Comparison of ENCODE assay signal across 1 cellular context in the genomic region with DNA sequence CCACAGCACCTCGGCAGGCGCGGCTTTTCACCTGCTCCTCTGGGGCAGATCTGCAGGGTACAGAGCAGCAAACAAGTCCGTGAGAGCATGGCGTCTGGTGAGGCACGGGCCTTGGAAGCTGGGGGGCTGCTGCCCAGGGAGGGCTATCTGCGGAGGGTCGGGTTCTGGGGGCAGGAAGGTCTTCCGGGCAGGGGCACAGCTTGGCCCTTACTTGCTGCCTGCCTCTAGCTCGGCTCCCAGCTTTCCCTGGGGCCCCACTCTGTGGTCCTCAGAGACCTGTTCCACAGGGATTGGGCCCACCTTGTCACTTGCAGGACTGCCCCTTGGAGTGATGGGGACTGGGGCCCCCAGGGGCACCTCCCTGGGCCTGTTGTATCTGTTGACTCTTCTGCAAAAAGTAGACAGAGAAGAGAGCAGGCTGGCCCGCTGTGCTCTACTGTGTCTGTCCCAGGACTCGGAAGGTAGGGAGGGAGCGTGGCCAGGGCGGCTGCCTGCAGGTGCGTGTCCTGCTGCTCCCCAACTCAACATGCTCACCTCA.
TF ChIP-seq lines count a peak whose summit lies in the region.

No MANE protein-coding gene starts in this region.

TF ChIP-seq in HepG2, 621 proteins besides CTCF, POLR2A, EP300 and RAD21 (continued from another document):
- TF ChIP-seq TOE1 (CRISPR knock-in tag; IDR thresholded peaks at IDR 0.05) (no peak), HOXA3 (CRISPR knock-in tag; IDR thresholded peaks at IDR 0.05) (no peak), ZNF569 (CRISPR knock-in tag; IDR thresholded peaks at IDR 0.05; ENCODE audit: borderline replicate concordance) (no peak), ZNF781 (CRISPR knock-in tag; IDR thresholded peaks at IDR 0.05; ENCODE audit: borderline replicate concordance, not compliant biosample characterization) (no peak)
TF ChIP-seq in HepG2: peak in this region for 0.
